11 cellular contexts compared by ENCODE assay signal in genomic region chr15:22888120-22888859, GRCh38. TPM values are rescaled to one million over a fixed set of nuclear protein-coding genes. Genes with fewer than 3 reads are reported as not detected.
DNase-seq lines count a peak whose midpoint lies in the region; ATAC-seq, FAIRE-seq and TF ChIP-seq lines count a peak whose summit lies in the region.
"Had no signal": no experiment of that assay in that cellular context is flagged by ENCODE, and none has a peak within 500 bp of the region (broad histone marks: within the 10 kb centered on the region; RNA-seq: fewer than 3 reads in every experiment).

No MANE protein-coding gene starts in this region.

- FAIRE-seq in keratinocyte (lab: Jason Lieb, UNC) (no peak), urothelium cell line (lab: Jason Lieb, UNC) (no peak)

- no peaks in the 10 kb centered on the region for H3K9me3 ChIP-seq in right atrium auricular region
- no peaks in the 10 kb centered on the region for H3K9me3 ChIP-seq in keratinocyte (ENCODE audit: control insufficient read depth, low read depth, low read length)
- no peaks in the 10 kb centered on the region for H3K9me3 ChIP-seq in thyroid gland

- H3K4me2 ChIP-seq in keratinocyte (ENCODE audit: control insufficient read depth, extremely low read depth, insufficient read depth, low read depth, low read length) = no peak overlapping the region

- no peak overlapping the region for H2AFZ ChIP-seq in keratinocyte (ENCODE audit: control insufficient read depth, low read length)

- no peaks in the 10 kb centered on the region for H3K27me3 ChIP-seq in right atrium auricular region
- H3K27me3 ChIP-seq in keratinocyte (ENCODE audit: control insufficient read depth, extremely low read depth, insufficient read depth, low read length) = no peaks in the 10 kb centered on the region
- H3K27me3 ChIP-seq in thyroid gland = no peaks in the 10 kb centered on the region

- H3K9me1 ChIP-seq in keratinocyte (ENCODE audit: control insufficient read depth, extremely low read depth, insufficient read depth, low read length) = no peaks in the 10 kb centered on the region

- DNase-seq in left ventricle myocardium superior (no peak), right atrium auricular region (ENCODE audit: low spot score) (no peak), astrocyte of the spinal cord (ENCODE audit: low read depth, low spot score) (peak; percentile 93), keratinocyte (ENCODE audit: low read depth, low spot score) (peak; percentile 23), urothelium cell line (ENCODE audit: low spot score) (peak; percentile 49), thyroid gland (no peak)
- no peak for DNase-seq in NK-92 treated with Interleukin-12 subunit alpha and Interleukin-12 subunit beta, amount 100 ng/mL, for 24 hours (lab: John Stamatoyannopoulos, UW)
- DNase-seq in stimulated activated naive CD4-positive, alpha-beta T cell treated with Interleukin-2 at 50 U/mL for 16 hours (lab: John Stamatoyannopoulos, UW) = no peak
- DNase-seq: activated CD4-positive, alpha-beta T cell treated with anti-CD3 and anti-CD28 coated beads, Interleukin-2, amount 50 U/mL, for 48 hours; central memory CD4-positive, alpha-beta T cell had no signal

- peaks cover 5% of the 10 kb centered on the region for H4K20me1 ChIP-seq in keratinocyte (ENCODE audit: control insufficient read depth, extremely low read depth, insufficient read depth, low read length)

- 96 to 97% methylated on average over 9 of the region's 9 CpGs for WGBS in thyroid gland, 2 donors

- H3K4me3 ChIP-seq in right atrium auricular region (no peak overlapping the region), astrocyte of the spinal cord (ENCODE audit: low read depth, low read length) (no peak overlapping the region), keratinocyte (ENCODE audit: control insufficient read depth in 2 of 3, extremely low read depth in 1 of 3, insufficient read depth in 2 of 3, low read depth in 1 of 3, low read length in 3 of 3) (no peak overlapping the region), thyroid gland (replicated peaks in 1 of 3) (no peak overlapping the region)

- H3K9ac ChIP-seq in keratinocyte (ENCODE audit: control insufficient read depth, extremely low read depth, insufficient read depth, low read length) = no peak overlapping the region

- H3K4me1 ChIP-seq in right atrium auricular region (no peaks in the 10 kb centered on the region), keratinocyte (ENCODE audit: control insufficient read depth, extremely low read depth, insufficient read depth, low read length) (peaks cover 3% of the 10 kb centered on the region), thyroid gland (no peaks in the 10 kb centered on the region)

- TF ChIP-seq CTCF in right atrium auricular region (IDR thresholded peaks at IDR 0.05) = no peak
- no peak for TF ChIP-seq CTCF in astrocyte of the spinal cord (IDR thresholded peaks at IDR 0.05; ENCODE audit: low read depth, low read length)
- TF ChIP-seq CTCF in keratinocyte (optimal IDR thresholded peaks at IDR 0.05 in 1 of 3, IDR thresholded peaks at IDR 0.05 in 1 of 3, conservative IDR thresholded peaks at IDR 0.05 in 1 of 3; ENCODE audit: extremely low read depth in 1 of 3, insufficient read depth in 2 of 3, low read length in 3 of 3) = no peak
- no peak for TF ChIP-seq CTCF in thyroid gland (IDR thresholded peaks at IDR 0.05)

- H3K36me3 ChIP-seq in right atrium auricular region (peaks cover 22% of the 10 kb centered on the region), keratinocyte (ENCODE audit: control insufficient read depth in 2 of 2, extremely low read depth in 1 of 2, insufficient read depth in 2 of 2, low read length in 2 of 2) (peaks cover 6 to 22% of the 10 kb centered on the region in 2 experiments), thyroid gland (peaks cover 9 to 20% of the 10 kb centered on the region in 2 donors)

- H3K79me2 ChIP-seq in keratinocyte (ENCODE audit: control insufficient read depth, insufficient read depth, low read length) = no peaks in the 10 kb centered on the region

- in situ Hi-C loops in astrocyte of the spinal cord (cut with HindIII; ENCODE audit: low sequenced_read_pairs) = no loop called here

- no peak for TF ChIP-seq POLR2A in thyroid gland (IDR thresholded peaks at IDR 0.05)

- dilution Hi-C loops in keratinocyte (cut with MboI; ENCODE audit: extremely low pct_ligation_motif_present, low sequenced_read_pairs) = no loop called here

- ATAC-seq in left ventricle myocardium superior = peak; percentile 66

- H3K27ac ChIP-seq in right atrium auricular region (peak overlapping the region in 1 of 2 donors; percentile 46), keratinocyte (ENCODE audit: control insufficient read depth, insufficient read depth, low read length) (peak overlapping the region; percentile 48), thyroid gland (no peak overlapping the region)
- H3K27ac ChIP-seq: C4-2B had no signal

- intact Hi-C loops in left ventricle myocardium superior (cut with micrococcal nuclease) (no loop called here), thyroid gland (cut with DNase I) (no loop called here)

RNA-seq across cellular contexts. Expression of gene NIPA2, which starts 49.8 kb away (rescaled TPM):
- 17.3 TPM for total RNA-seq in left ventricle myocardium superior
- 10 to 100 TPM; 28.1 to 34.3 TPM for total RNA-seq in right atrium auricular region
- 52.7 to 81.2 TPM (median 64.6 TPM) in 3 replicates for polyA plus RNA-seq in keratinocyte
- polyA plus RNA-seq in keratinocyte (2011; ENCODE audit: low read depth) = 7.3 TPM
- polyA plus RNA-seq in keratinocyte (2011; cell fraction: cytosol; rRNA removed) = 49.8 and 74.6 TPM in 2 replicates
- polyA plus RNA-seq in keratinocyte (2011; cell fraction: nucleus; rRNA removed) = 35.0 and 45.9 TPM in 2 replicates
- 31.1 and 65.8 TPM in 2 replicates for polyA plus RNA-seq in keratinocyte (2012; ENCODE audit: low replicate concordance)
- 20.3 to 54.8 TPM (median 39.8 TPM) in 3 replicates for polyA minus RNA-seq in keratinocyte
- 90.2 TPM for polyA minus RNA-seq in keratinocyte (2011; cell fraction: cytosol; rRNA and poly(A)+ RNA removed)
- polyA minus RNA-seq in keratinocyte (2011; cell fraction: nucleus; rRNA and poly(A)+ RNA removed) = 22.8 and 38.9 TPM in 2 replicates
- 10 to 100 TPM; 50.3 to 67.2 (median 56.4) TPM for total RNA-seq in thyroid gland

Comparison
In these comparisons a context has a peak if more than half of its experiments do, and no peak if none do; other contexts are left out.
1. DNase-seq: peak in astrocyte of the spinal cord (single experiment), keratinocyte (single experiment) and urothelium cell line (single experiment); none in left ventricle myocardium superior (single experiment), right atrium auricular region (single experiment), NK-92 treated with Interleukin-12 subunit alpha and Interleukin-12 subunit beta, amount 100 ng/mL, for 24 hours (single experiment), stimulated activated naive CD4-positive, alpha-beta T cell treated with Interleukin-2 at 50 U/mL for 16 hours (single experiment) and thyroid gland (0 of 2).